Comparison of ENCODE assay signal across 8 cellular contexts in the genomic region with DNA sequence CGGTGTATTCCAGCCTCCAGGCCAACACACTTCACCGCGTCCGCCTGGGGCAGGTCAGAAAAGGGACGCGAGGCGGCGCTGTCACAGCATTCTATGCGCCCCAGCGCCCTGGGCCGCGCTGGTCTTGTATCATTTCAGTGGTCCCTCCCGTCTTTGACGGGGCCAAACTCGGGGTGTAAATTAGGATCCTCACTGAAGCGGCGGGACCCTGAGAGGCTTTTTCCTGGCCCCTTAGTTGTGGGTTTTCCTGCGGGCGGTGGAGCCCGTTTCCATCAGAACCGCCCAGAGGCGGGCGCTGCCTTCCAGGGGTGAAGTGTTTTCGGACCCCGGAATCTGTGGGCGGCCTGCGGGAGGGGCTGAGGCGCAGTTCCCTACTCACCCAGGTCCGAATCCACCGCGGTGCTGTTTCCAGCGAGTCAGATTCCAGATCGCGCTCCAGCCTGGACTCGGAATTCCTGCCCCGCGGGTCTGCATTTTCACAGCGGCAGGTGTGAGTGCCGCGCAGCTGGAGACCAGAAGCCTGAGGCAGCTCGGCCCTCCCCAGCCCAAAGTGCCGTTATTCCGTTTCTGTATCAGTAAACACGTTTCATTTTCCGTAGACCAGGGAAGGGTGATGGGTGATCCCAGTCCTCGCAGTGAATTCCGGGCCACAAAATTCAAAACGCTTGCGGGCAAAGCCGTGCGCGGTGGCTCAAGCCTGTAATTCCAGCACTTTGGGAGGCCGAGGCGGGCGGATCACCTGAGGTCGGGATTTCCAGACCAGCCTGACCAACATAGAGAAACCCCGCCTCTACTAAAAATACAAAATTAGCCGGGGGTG. TPM values are rescaled to one million over a fixed set of nuclear protein-coding genes. Genes with fewer than 3 reads are reported as not detected.
A peak's percentile ranks its signal among the peaks of the same experiment; 100 is the strongest.
DNase-seq lines count a peak whose midpoint lies in the region; ATAC-seq, FAIRE-seq and TF ChIP-seq lines count a peak whose summit lies in the region.

No MANE protein-coding gene starts in this region.

- peak overlapping the region; percentile 70 to 84 for H3K9ac ChIP-seq in colonic mucosa (ENCODE audit: low read depth in 2 of 2, low read length in 2 of 2)

- peak overlapping the region; percentile 53 for H3K4me3 ChIP-seq in colonic mucosa

- TF ChIP-seq CTCF in colonic mucosa (IDR thresholded peaks at IDR 0.05): peak; percentile 73

- intact Hi-C loops in colonic mucosa (cut with DNase I): loop anchor here (10.0 kb wide), 1 partner anchor 51 kb away; a partner anchor contains a TSS

- H3K27me3 ChIP-seq in colonic mucosa: no peaks in the 10 kb centered on the region

- peak overlapping the region; percentile 66 for H3K27ac ChIP-seq in colonic mucosa

- no peaks in the 10 kb centered on the region for H3K36me3 ChIP-seq in colonic mucosa

- no peaks in the 10 kb centered on the region for H3K9me3 ChIP-seq in colonic mucosa

- peak; percentile 40 for FAIRE-seq in G401.6 (lab: Jason Lieb, UNC)

- peak; percentile 69 for DNase-seq in NCI-H2227 treated with DMSO at 0.1 percent for 48 hours (lab: John Stamatoyannopoulos, UW)
- DNase-seq in activated CD4-positive, alpha-beta T cell treated with anti-CD3 and anti-CD28 coated beads for 48 hours: peak; percentile 88
- DNase-seq in colonic mucosa: peak; percentile 92
- peak; percentile 80 for DNase-seq in left lobe of liver (ENCODE audit: low spot score)
- DNase-seq in stimulated activated CD4-positive, alpha-beta T cell treated with anti-CD3 and anti-CD28 coated beads, Interleukin-1b, Interleukin-23, amount 100 ng/mL, for 48 hours: peak; percentile 77

- H3K4me1 ChIP-seq in colonic mucosa: no peaks in the 10 kb centered on the region

- peak; percentile 45 for ATAC-seq in HG02678 (IDR thresholded peaks at IDR 0.05; ENCODE audit: unreplicated experiment)
- ATAC-seq in left lobe of liver: peak; percentile 81
- no peak for ATAC-seq in HG03378 (IDR thresholded peaks at IDR 0.05; ENCODE audit: unreplicated experiment)

RNA-seq across cellular contexts. Expression of a gene that starts 3.9 kb away (rescaled TPM):
- 1 to 10 TPM; 5.6 to 6.7 TPM for total RNA-seq in colonic mucosa
- total RNA-seq in left lobe of liver: 0.78 TPM

RNA-seq across cellular contexts. Expression of a gene that starts 34.7 kb away (rescaled TPM):
- total RNA-seq in colonic mucosa (not detected), left lobe of liver (not detected)

RNA-seq across cellular contexts. Expression of a gene that starts 47.7 kb away (rescaled TPM):
- total RNA-seq in colonic mucosa: 100 to 1,000 TPM; 213 to 422 TPM
- total RNA-seq in left lobe of liver: 126 TPM

RNA-seq across cellular contexts. Expression of a gene that starts 52.3 kb away (rescaled TPM):
- total RNA-seq in colonic mucosa (under 1 TPM; 0.57 to 0.85 TPM), left lobe of liver (not detected)

RNA-seq across cellular contexts. Expression of a gene that starts 53.3 kb away (rescaled TPM):
- total RNA-seq in colonic mucosa (10 to 100 TPM; 16.1 to 18.8 TPM), left lobe of liver (9.4 TPM)
